In genomic region chr12:2980630-2981029, GRCh38 we compare ENCODE assay signal across 24 cellular contexts.
"Had no signal": no experiment of that assay in that cellular context is flagged by ENCODE, and none has a peak within 500 bp of the region (broad histone marks: within the 10 kb centered on the region; RNA-seq: fewer than 3 reads in every experiment).

No MANE protein-coding gene starts in this region.

- H3K4me3 Mint-ChIP-seq: activated CD8-positive, alpha-beta T cell treated with anti-CD3 and anti-CD28 coated beads, Interleukin-2, amount 10 ng/mL, durations not matched to agents 7 days and 5 days; activated naive CD4-positive, alpha-beta T cell treated with anti-CD3 and anti-CD28 coated beads, Interleukin-2, amount 50 U/mL, for 24 hours had no signal

- H3K27me3 Mint-ChIP-seq: activated naive CD4-positive, alpha-beta T cell treated with anti-CD3 and anti-CD28 coated beads, Interleukin-2, amount 50 U/mL, for 24 hours had no signal

- FAIRE-seq: bronchial epithelial cell had no signal

- H3K27ac Mint-ChIP-seq: activated CD8-positive, alpha-beta T cell treated with anti-CD3 and anti-CD28 coated beads, Interleukin-2, amount 10 ng/mL, durations not matched to agents 7 days and 5 days; activated naive CD4-positive, alpha-beta T cell treated with anti-CD3 and anti-CD28 coated beads, Interleukin-2, amount 50 U/mL, for 24 hours had no signal

- H3K4me1 Mint-ChIP-seq: activated naive CD4-positive, alpha-beta T cell treated with anti-CD3 and anti-CD28 coated beads, Interleukin-2, amount 50 U/mL, for 24 hours had no signal

- H3K4me2 ChIP-seq: SK-N-SH had no signal

- H3K27me3 ChIP-seq: MG63, Peyer's patch, SJCRH30 had no signal

- H3K9me3 Mint-ChIP-seq: activated naive CD4-positive, alpha-beta T cell treated with anti-CD3 and anti-CD28 coated beads, Interleukin-2, amount 50 U/mL, for 24 hours had no signal

- H3K9ac ChIP-seq: SK-N-SH had no signal

- H3K4me1 ChIP-seq: Peyer's patch, SJCRH30 had no signal

- H3K36me3 Mint-ChIP-seq: activated naive CD4-positive, alpha-beta T cell treated with anti-CD3 and anti-CD28 coated beads, Interleukin-2, amount 50 U/mL, for 24 hours had no signal

- H3K27ac ChIP-seq: Peyer's patch, RWPE1, SJCRH30 had no signal

- DNase-seq: activated CD4-positive, alpha-beta T cell treated with anti-CD3 and anti-CD28 coated beads for 48 hours; activated CD4-positive, alpha-beta T cell treated with anti-CD3 and anti-CD28 coated beads, Interleukin-2, amount 50 U/mL, for 4 hours; activated CD4-positive, CD25-positive, alpha-beta regulatory T cell treated with anti-CD3 and anti-CD28 coated beads, Interleukin-2, amount 50 U/mL, for 72 hours; activated CD8-positive, alpha-beta memory T cell treated with anti-CD3 and anti-CD28 coated beads, Interleukin-2, amount 50 U/mL, for 48 hours; activated CD8-positive, alpha-beta T cell treated with anti-CD3 and anti-CD28 coated beads, Interleukin-2, amount 10 ng/mL, durations not matched to agents 7 days and 5 days; activated T-cell treated with anti-CD3 and anti-CD28 coated beads, Interleukin-2, amount 50 U/mL, for 1 hour; aorta; central memory CD4-positive, alpha-beta T cell; MG63; NCI-H1105; NCI-H1436; NCI-H1694 treated with DMSO at 0.1 percent for 48 hours; NCI-H2029 treated with DMSO at 0.1 percent for 48 hours; NCI-H345; NCI-H510A; NCI-H526 treated with DMSO at 0.1 percent for 48 hours; Peyer's patch; Right ventricle myocardium superior; SJCRH30; SK-N-SH; T-helper 1 cell had no signal

- H3K9me3 ChIP-seq: MG63, Peyer's patch, SJCRH30, SK-N-SH had no signal

- H3K4me3 ChIP-seq: MG63, Peyer's patch, SJCRH30 had no signal

- ATAC-seq: activated CD8-positive, alpha-beta T cell treated with anti-CD3 and anti-CD28 coated beads, Interleukin-2, amount 10 ng/mL, durations not matched to agents 7 days and 5 days had no signal

- H3K36me3 ChIP-seq: Peyer's patch had no signal
